In the genomic region with DNA sequence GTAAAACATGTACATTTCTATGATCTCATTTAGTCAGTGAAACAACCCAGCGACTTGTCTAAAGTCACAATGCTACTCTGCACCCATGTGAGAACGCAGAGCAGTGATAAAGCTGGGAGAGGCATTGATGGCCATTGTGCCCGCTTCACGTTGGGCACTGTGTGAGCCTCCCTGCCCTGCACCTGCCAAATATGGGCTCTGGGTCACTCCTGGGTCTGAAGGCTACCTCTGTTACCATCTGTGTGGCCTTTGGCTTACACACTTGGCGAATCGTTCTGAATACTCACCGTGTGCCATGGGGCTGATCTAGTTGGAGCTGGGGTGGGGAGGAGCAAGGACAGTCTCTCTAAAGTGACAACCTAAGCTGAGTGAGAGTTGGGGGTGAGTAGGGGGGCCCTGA, we compare ENCODE assay signal across 15 cellular contexts. TPM values are rescaled to one million over a fixed set of nuclear protein-coding genes. Genes with fewer than 3 reads are reported as not detected.
DNase-seq lines count a peak whose midpoint lies in the region; ATAC-seq, FAIRE-seq and TF ChIP-seq lines count a peak whose summit lies in the region.
"Had no signal": no experiment of that assay in that cellular context is flagged by ENCODE, and none has a peak within 500 bp of the region (broad histone marks: within the 10 kb centered on the region; RNA-seq: fewer than 3 reads in every experiment).

No MANE protein-coding gene starts in this region.

- H3K9ac ChIP-seq in GM12878 (ENCODE audit: control insufficient read depth, insufficient read depth, low read length) = no peak overlapping the region

- peaks cover 11 to 16% of the 10 kb centered on the region in 2 donors for H3K4me1 Mint-ChIP-seq in natural killer cell
- peaks cover 10 to 16% of the 10 kb centered on the region in 2 donors for H3K4me1 Mint-ChIP-seq in natural killer cell treated with Interleukin-12 subunit alpha and Interleukin-12 subunit beta and Interleukin-15 and Interleukin-18, amount 100 ng/mL, for 72 hours (ENCODE audit: low read depth in 2 of 2)

- TF ChIP-seq EP300 in GM12878 (IDR thresholded peaks at IDR 0.05; ENCODE audit: borderline replicate concordance in 1 of 2, control insufficient read depth in 1 of 2, low read depth in 2 of 2, low read length in 2 of 2) = no peak

- no peaks in the 10 kb centered on the region for H3K27me3 Mint-ChIP-seq in natural killer cell (ENCODE audit: low read depth in 2 of 2)
- H3K27me3 Mint-ChIP-seq in natural killer cell treated with Interleukin-12 subunit alpha and Interleukin-12 subunit beta and Interleukin-15 and Interleukin-18, amount 100 ng/mL, for 72 hours = no peaks in the 10 kb centered on the region
- H3K27me3 Mint-ChIP-seq: CD4-positive, alpha-beta memory T cell had no signal

- SMC1A ChIA-PET in GM12878 (lab: Charles Lee; ENCODE audit: uncharacterized antibody, unreplicated experiment) = no interaction called here

- no peaks in the 10 kb centered on the region for H3K9me3 Mint-ChIP-seq in natural killer cell
- no peaks in the 10 kb centered on the region for H3K9me3 Mint-ChIP-seq in natural killer cell treated with Interleukin-12 subunit alpha and Interleukin-12 subunit beta and Interleukin-15 and Interleukin-18, amount 100 ng/mL, for 72 hours
- H3K9me3 Mint-ChIP-seq: CD4-positive, alpha-beta memory T cell had no signal

- H3K4me3 Mint-ChIP-seq in natural killer cell = no peak overlapping the region
- no peak overlapping the region for H3K4me3 Mint-ChIP-seq in natural killer cell treated with Interleukin-12 subunit alpha and Interleukin-12 subunit beta and Interleukin-15 and Interleukin-18, amount 100 ng/mL, for 72 hours
- H3K4me3 Mint-ChIP-seq: CD4-positive, alpha-beta memory T cell had no signal

- peaks cover 21 to 33% of the 10 kb centered on the region in 2 experiments for H3K36me3 ChIP-seq in GM12878 (ENCODE audit: control insufficient read depth in 2 of 2, insufficient read depth in 2 of 2, low read length in 1 of 2)

- ATAC-seq in natural killer cell (no peak), GM12878 (no peak), left lobe of liver (peak; percentile 70), foreskin keratinocyte (no peak)
- ATAC-seq in natural killer cell treated with Interleukin-12 subunit alpha and Interleukin-12 subunit beta and Interleukin-15 and Interleukin-18, amount 100 ng/mL, for 72 hours = no peak
- ATAC-seq: PC-3 had no signal

- POLR2A ChIA-PET in GM12878 (lab: Charles Lee) = interaction anchor here (0.6 kb wide), 2 partner anchors 74 to 589 kb away, joined by 4 to 6 read pairs; no protein-coding TSS in a partner anchor

- no peak overlapping the region for H3K4me3 ChIP-seq in GM12878
- H3K4me3 ChIP-seq: MG63 had no signal

- TF ChIP-seq RAD21 in GM12878 (IDR thresholded peaks at IDR 0.05; ENCODE audit: insufficient read depth, low read depth, low read length) = no peak

- TF ChIP-seq CTCF in natural killer cell (IDR thresholded peaks at IDR 0.05) = no peak
- TF ChIP-seq CTCF in GM12878 (IDR thresholded peaks at IDR 0.05 in 2 of 3, conservative IDR thresholded peaks at IDR 0.05 in 1 of 3; ENCODE audit: control insufficient read depth in 2 of 3, extremely low read depth in 1 of 3, insufficient read depth in 1 of 3, low read depth in 3 of 3, low read length in 3 of 3) = no peak
- TF ChIP-seq CTCF in foreskin keratinocyte (conservative IDR thresholded peaks at IDR 0.05) = no peak
- no peak for TF ChIP-seq CTCF in D721Med (IDR thresholded peaks at IDR 0.05; ENCODE audit: insufficient read depth, missing control alignments)

- DNase-seq in natural killer cell (no peak), GM12878 (ENCODE audit: low read depth, low spot score) (no peak), left lobe of liver (ENCODE audit: low spot score) (peak; percentile 81), foreskin keratinocyte (no peak), inferior parietal cortex (ENCODE audit: extremely low spot score) (no peak), D721Med (ENCODE audit: insufficient read length, low spot score) (no peak)
- no peak for DNase-seq in natural killer cell treated with Interleukin-12 subunit alpha and Interleukin-12 subunit beta and Interleukin-15 and Interleukin-18, amount 100 ng/mL, for 72 hours (ENCODE audit: low spot score)
- DNase-seq: BE2C; CD4-positive, alpha-beta memory T cell; MG63; NCI-H1092 treated with DMSO at 0.1 percent for 48 hours; NCI-H187 treated with DMSO at 0.1 percent for 48 hours; NCI-H446; PC-3 had no signal

- CTCF ChIA-PET in GM12878 (lab: Yijun Ruan, JAX) = no interaction called here

- no peaks in the 10 kb centered on the region for H3K9me3 ChIP-seq in GM12878 (replicated peaks; ENCODE audit: control insufficient read depth, insufficient read depth, low read length)
- H3K9me3 ChIP-seq: BE2C, MG63 had no signal

- no TSS peak for BruUV-seq in GM12878 (replicated peaks; lab: Mats Ljungman, UMichigan)

- 93% methylated on average over 7 of the region's 7 CpGs for WGBS in GM12878 (ENCODE audit: insufficient coverage, insufficient replicate concordance, low lambda C conversion rate, missing lambda C conversion rate)

- no peaks in the 10 kb centered on the region for H4K20me1 ChIP-seq in GM12878 (ENCODE audit: control insufficient read depth, insufficient read depth)

- H3K27ac Mint-ChIP-seq in natural killer cell = peak overlapping the region; percentile 50 to 59
- no peak overlapping the region for H3K27ac Mint-ChIP-seq in natural killer cell treated with Interleukin-12 subunit alpha and Interleukin-12 subunit beta and Interleukin-15 and Interleukin-18, amount 100 ng/mL, for 72 hours

- TF ChIP-seq POLR2A in GM12878 (IDR thresholded peaks at IDR 0.05; ENCODE audit: low read depth, low read length) = 0 out of 2 replicates have a peak, but pooled peaks have one; percentile 24

- intact Hi-C loops in natural killer cell (cut with micrococcal nuclease) = no loop called here
- intact Hi-C loops in GM12878 (cut with micrococcal nuclease; ENCODE audit: unreplicated experiment) = no loop called here

- H3K27me3 ChIP-seq in GM12878 (replicated peaks in 1 of 2; ENCODE audit: control insufficient read depth in 2 of 2, insufficient read depth in 2 of 2, low read length in 1 of 2) = no peaks in the 10 kb centered on the region
- no peaks in the 10 kb centered on the region for H3K27me3 ChIP-seq in foreskin keratinocyte
- H3K27me3 ChIP-seq: BE2C, MG63 had no signal

- in situ Hi-C loops in GM12878 (cut with MboI) = no loop called here

- H2AFZ ChIP-seq in GM12878 (ENCODE audit: control insufficient read depth, low read depth, low read length) = no peak overlapping the region

- RAD21 ChIA-PET in GM12878 (lab: Charles Lee; ENCODE audit: unreplicated experiment) = no interaction called here

- no peaks in the 10 kb centered on the region for H3K79me2 ChIP-seq in GM12878 (ENCODE audit: control insufficient read depth, insufficient read depth, low read length)

- no peak overlapping the region for H3K4me2 ChIP-seq in GM12878 (ENCODE audit: control insufficient read depth, insufficient read depth)

- H3K4me1 ChIP-seq in GM12878 (ENCODE audit: control insufficient read depth, insufficient read depth, low read length) (no peaks in the 10 kb centered on the region), foreskin keratinocyte (no peaks in the 10 kb centered on the region)

- H3K36me3 Mint-ChIP-seq in natural killer cell = peaks cover 47% of the 10 kb centered on the region
- H3K36me3 Mint-ChIP-seq in natural killer cell treated with Interleukin-12 subunit alpha and Interleukin-12 subunit beta and Interleukin-15 and Interleukin-18, amount 100 ng/mL, for 72 hours = peaks cover 30% of the 10 kb centered on the region

- H3K27ac ChIP-seq in GM12878 (ENCODE audit: control insufficient read depth, insufficient read depth) (no peak overlapping the region), foreskin keratinocyte (no peak overlapping the region)

- FAIRE-seq in GM12878 (lab: Jason Lieb, UNC) (no peak), D721Med (lab: Jason Lieb, UNC) (no peak)
- FAIRE-seq: H54 had no signal

TF ChIP-seq in GM12878, 131 proteins besides CTCF, POLR2A, EP300 and RAD21 (continues in another document):
- no peak for TF ChIP-seq ZNF217 (IDR thresholded peaks at IDR 0.05)
- TF ChIP-seq FOXK2 (IDR thresholded peaks at IDR 0.05) = no peak
- TF ChIP-seq SUPT20H (IDR thresholded peaks at IDR 0.05; ENCODE audit: borderline replicate concordance, control insufficient read depth, low read depth, low read length) = no peak
- TF ChIP-seq, protein P1, sequence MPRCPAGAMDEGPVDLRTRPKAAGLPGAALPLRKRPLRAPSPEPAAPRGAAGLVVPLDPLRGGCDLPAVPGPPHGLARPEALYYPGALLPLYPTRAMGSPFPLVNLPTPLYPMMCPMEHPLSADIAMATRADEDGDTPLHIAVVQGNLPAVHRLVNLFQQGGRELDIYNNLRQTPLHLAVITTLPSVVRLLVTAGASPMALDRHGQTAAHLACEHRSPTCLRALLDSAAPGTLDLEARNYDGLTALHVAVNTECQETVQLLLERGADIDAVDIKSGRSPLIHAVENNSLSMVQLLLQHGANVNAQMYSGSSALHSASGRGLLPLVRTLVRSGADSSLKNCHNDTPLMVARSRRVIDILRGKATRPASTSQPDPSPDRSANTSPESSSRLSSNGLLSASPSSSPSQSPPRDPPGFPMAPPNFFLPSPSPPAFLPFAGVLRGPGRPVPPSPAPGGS (IDR thresholded peaks at IDR 0.05; ENCODE audit: borderline replicate concordance, insufficient read depth, low read depth, low read length, poor library complexity, severe bottlenecking) = no peak
- no peak for TF ChIP-seq BHLHE40 (IDR thresholded peaks at IDR 0.05; ENCODE audit: borderline replicate concordance in 1 of 2, low read depth in 2 of 2, low read length in 1 of 2)

RNA-seq across cellular contexts. Expression of a gene that starts 29.9 kb away (rescaled TPM):
- not detected for total RNA-seq in natural killer cell
- not detected for total RNA-seq in natural killer cell treated with Interleukin-12 subunit alpha and Interleukin-12 subunit beta and Interleukin-15 and Interleukin-18, amount 100 ng/mL, for 72 hours
- not detected in 2 replicates for total RNA-seq in GM12878 (2013; cell fraction: nucleolus; rRNA removed)
- total RNA-seq in GM12878 (2014; rRNA removed) = not detected in 2 replicates
- total RNA-seq in GM12878 (2014; rRNA removed; fragmentation: Illumina TruSeq; extraction: Trizol) = not detected in 2 replicates
- total RNA-seq in GM12878 (2021) = 0.15 and 0.21 TPM in 2 replicates
- not detected for polyA plus RNA-seq in GM12878 (2011; ENCODE audit: low read depth)
- not detected in 2 replicates for polyA plus RNA-seq in GM12878 (2011; rRNA removed)
- polyA plus RNA-seq in GM12878 (2011; cell fraction: cytosol; rRNA removed) = not detected in 2 replicates
- 0.04 and 0.07 TPM in 2 replicates for polyA plus RNA-seq in GM12878 (2011; cell fraction: nucleus; rRNA removed)
- polyA plus RNA-seq in GM12878 (2012) = not detected in 2 replicates
- polyA plus RNA-seq in GM12878 (2014; fragmentation: Illumina TruSeq; extraction: Trizol) = not detected in 2 replicates
- polyA plus RNA-seq in GM12878 (2014; fragmentation: Nextera tagmentation; extraction: Ambion mirVana) = not detected
- polyA plus RNA-seq in GM12878 (2014; rRNA removed) = not detected in 2 replicates
- polyA plus RNA-seq in GM12878 (2016; fragmentation: Nextera tagmentation; extraction: Ambion mirVana) = under 1 TPM in 1 of 2 experiments, not detected in 1; 0.03 TPM
- not detected in 2 replicates for polyA minus RNA-seq in GM12878 (2011; rRNA and poly(A)+ RNA removed)
- polyA minus RNA-seq in GM12878 (2011; cell fraction: cytosol; rRNA and poly(A)+ RNA removed) = 2.1 and 2.6 TPM in 2 replicates
- 0.12 and 0.57 TPM in 2 replicates for polyA minus RNA-seq in GM12878 (2011; cell fraction: nucleus; rRNA and poly(A)+ RNA removed)
- 31.6 TPM for total RNA-seq in left lobe of liver
- 159 and 184 TPM in 2 replicates for total RNA-seq in foreskin keratinocyte
- 149 and 163 TPM in 2 replicates for polyA plus RNA-seq in foreskin keratinocyte
- total RNA-seq: CD4-positive, alpha-beta memory T cell had no signal
- polyA plus RNA-seq: CD4-positive, alpha-beta memory T cell had no signal

Comparison
In these comparisons a context has a peak if more than half of its experiments do, and no peak if none do; other contexts are left out.
1. H3K27ac Mint-ChIP-seq: peak in natural killer cell (2 of 2); none in natural killer cell treated with Interleukin-12 subunit alpha and Interleukin-12 subunit beta and Interleukin-15 and Interleukin-18, amount 100 ng/mL, for 72 hours (0 of 2).
2. RNA of a gene that starts 29.9 kb away (total RNA-seq): 159 to 184 TPM in foreskin keratinocyte and 31.6 TPM in left lobe of liver (single experiment); not detected in natural killer cell, not detected in natural killer cell treated with Interleukin-12 subunit alpha and Interleukin-12 subunit beta and Interleukin-15 and Interleukin-18, amount 100 ng/mL, for 72 hours and 0.15 to 0.21 TPM in GM12878; every median in the first group is over 10 times any median in the second.